10 cellular contexts compared by ENCODE assay signal in genomic region chr18:31100598-31101147, GRCh38. TPM values are rescaled to one million over a fixed set of nuclear protein-coding genes. Genes with fewer than 3 reads are reported as not detected.
A peak's percentile ranks its signal among the peaks of the same experiment; 100 is the strongest.
DNase-seq lines count a peak whose midpoint lies in the region; ATAC-seq and TF ChIP-seq lines count a peak whose summit lies in the region.
"Had no signal": no experiment of that assay in that cellular context is flagged by ENCODE, and none has a peak within 500 bp of the region (broad histone marks: within the 10 kb centered on the region; RNA-seq: fewer than 3 reads in every experiment).

No MANE protein-coding gene starts in this region.

- peak overlapping the region; percentile 28 for H3K4me3 Mint-ChIP-seq in stimulated activated naive CD8-positive, alpha-beta T cell treated with anti-CD3 and anti-CD28 coated beads, Interleukin-15, Interleukin-2, amounts not matched to agents 100 ng/mL and 50 ng/mL, for 24 hours
- H3K4me3 Mint-ChIP-seq in nephron, result peak overlapping the region; percentile 82 to 87 (median 85)
- H3K4me3 Mint-ChIP-seq: activated CD4-positive, alpha-beta T cell treated with anti-CD3 and anti-CD28 coated beads, Interleukin-2, amount 10 ng/mL, durations not matched to agents 7 days and 5 days had no signal

- H3K36me3 ChIP-seq in SJCRH30, result no peaks in the 10 kb centered on the region

- H3K27ac ChIP-seq in SJCRH30, result no peak overlapping the region

- H3K4me1 ChIP-seq in SJCRH30, result no peaks in the 10 kb centered on the region

- H3K36me3 Mint-ChIP-seq in stimulated activated naive CD8-positive, alpha-beta T cell treated with anti-CD3 and anti-CD28 coated beads, Interleukin-15, Interleukin-2, amounts not matched to agents 100 ng/mL and 50 ng/mL, for 24 hours (ENCODE audit: low read depth), result no peaks in the 10 kb centered on the region
- H3K36me3 Mint-ChIP-seq in nephron (ENCODE audit: low read depth), result peaks cover 3% of the 10 kb centered on the region

- no peak for TF ChIP-seq CTCF in fibroblast of pulmonary artery (IDR thresholded peaks at IDR 0.05; ENCODE audit: low read length, missing control alignments)
- TF ChIP-seq CTCF in nephron (IDR thresholded peaks at IDR 0.05; ENCODE audit: unreplicated experiment in 3 of 3), result no peak

- peaks cover 47% of the 10 kb centered on the region for H3K27me3 Mint-ChIP-seq in stimulated activated naive CD8-positive, alpha-beta T cell treated with anti-CD3 and anti-CD28 coated beads, Interleukin-15, Interleukin-2, amounts not matched to agents 100 ng/mL and 50 ng/mL, for 24 hours
- peaks cover 45% of the 10 kb centered on the region for H3K27me3 Mint-ChIP-seq in nephron (ENCODE audit: low read depth)

- DNase-seq in stimulated activated naive CD8-positive, alpha-beta T cell treated with anti-CD3 and anti-CD28 coated beads, Interleukin-15, Interleukin-2, amounts not matched to agents 100 U/mL and 50 U/mL, for 24 hours, result no peak
- DNase-seq in fibroblast of pulmonary artery (ENCODE audit: low read depth), result peak; percentile 17
- DNase-seq in T-helper 1 cell, result no peak
- DNase-seq in SJCRH30, result no peak
- no peak for DNase-seq in NCI-H2081 (lab: John Stamatoyannopoulos, UW)
- DNase-seq: activated CD4-positive, alpha-beta T cell treated with anti-CD3 and anti-CD28 coated beads, Interleukin-2, amount 10 ng/mL, durations not matched to agents 7 days and 5 days; NCI-H1436 treated with DMSO at 0.1 percent for 48 hours had no signal

- H3K4me3 ChIP-seq in fibroblast of pulmonary artery (replicated peaks; ENCODE audit: low read depth, low read length) (peak overlapping the region; percentile 67), SJCRH30 (no peak overlapping the region)

- no peak overlapping the region for H3K27ac Mint-ChIP-seq in stimulated activated naive CD8-positive, alpha-beta T cell treated with anti-CD3 and anti-CD28 coated beads, Interleukin-15, Interleukin-2, amounts not matched to agents 100 ng/mL and 50 ng/mL, for 24 hours
- H3K27ac Mint-ChIP-seq in nephron, result peak overlapping the region; percentile 73 to 85 (median 75)
- H3K27ac Mint-ChIP-seq: activated CD4-positive, alpha-beta T cell treated with anti-CD3 and anti-CD28 coated beads, Interleukin-2, amount 10 ng/mL, durations not matched to agents 7 days and 5 days had no signal

- H3K9me3 ChIP-seq in SJCRH30 (replicated peaks), result no peaks in the 10 kb centered on the region

- ATAC-seq in stimulated activated naive CD8-positive, alpha-beta T cell treated with anti-CD3 and anti-CD28 coated beads, Interleukin-15, Interleukin-2, amounts not matched to agents 100 U/mL and 50 U/mL, for 24 hours, result no peak
- ATAC-seq in GM21367 (IDR thresholded peaks at IDR 0.05; ENCODE audit: unreplicated experiment), result no peak

- no peaks in the 10 kb centered on the region for H3K4me1 Mint-ChIP-seq in stimulated activated naive CD8-positive, alpha-beta T cell treated with anti-CD3 and anti-CD28 coated beads, Interleukin-15, Interleukin-2, amounts not matched to agents 100 ng/mL and 50 ng/mL, for 24 hours (ENCODE audit: low read depth)
- peaks cover 13% of the 10 kb centered on the region for H3K4me1 Mint-ChIP-seq in nephron
- H3K4me1 Mint-ChIP-seq: activated CD4-positive, alpha-beta T cell treated with anti-CD3 and anti-CD28 coated beads, Interleukin-2, amount 10 ng/mL, durations not matched to agents 7 days and 5 days had no signal

- no peaks in the 10 kb centered on the region for H3K27me3 ChIP-seq in SJCRH30

- H3K9me3 Mint-ChIP-seq in stimulated activated naive CD8-positive, alpha-beta T cell treated with anti-CD3 and anti-CD28 coated beads, Interleukin-15, Interleukin-2, amounts not matched to agents 100 ng/mL and 50 ng/mL, for 24 hours, result peaks cover 5% of the 10 kb centered on the region
- no peaks in the 10 kb centered on the region for H3K9me3 Mint-ChIP-seq in nephron
- H3K9me3 Mint-ChIP-seq: activated CD4-positive, alpha-beta T cell treated with anti-CD3 and anti-CD28 coated beads, Interleukin-2, amount 10 ng/mL, durations not matched to agents 7 days and 5 days had no signal

RNA-seq across cellular contexts. Expression of gene DSC2, which starts 1.5 kb away (rescaled TPM):
- total RNA-seq in SJCRH30 (2014; rRNA removed; shearing (Covaris generic)), result not detected in 2 replicates
- total RNA-seq: activated CD4-positive, alpha-beta T cell treated with anti-CD3 and anti-CD28 coated beads, Interleukin-2, amount 10 ng/mL, durations not matched to agents 7 days and 5 days had no signal

RNA-seq across cellular contexts. Expression of gene DSC3, which starts 58.1 kb away (rescaled TPM):
- total RNA-seq in SJCRH30 (2014; rRNA removed; shearing (Covaris generic)), result not detected in 2 replicates
- total RNA-seq: activated CD4-positive, alpha-beta T cell treated with anti-CD3 and anti-CD28 coated beads, Interleukin-2, amount 10 ng/mL, durations not matched to agents 7 days and 5 days had no signal
